9 cellular contexts compared by ENCODE assay signal in the genomic region with DNA sequence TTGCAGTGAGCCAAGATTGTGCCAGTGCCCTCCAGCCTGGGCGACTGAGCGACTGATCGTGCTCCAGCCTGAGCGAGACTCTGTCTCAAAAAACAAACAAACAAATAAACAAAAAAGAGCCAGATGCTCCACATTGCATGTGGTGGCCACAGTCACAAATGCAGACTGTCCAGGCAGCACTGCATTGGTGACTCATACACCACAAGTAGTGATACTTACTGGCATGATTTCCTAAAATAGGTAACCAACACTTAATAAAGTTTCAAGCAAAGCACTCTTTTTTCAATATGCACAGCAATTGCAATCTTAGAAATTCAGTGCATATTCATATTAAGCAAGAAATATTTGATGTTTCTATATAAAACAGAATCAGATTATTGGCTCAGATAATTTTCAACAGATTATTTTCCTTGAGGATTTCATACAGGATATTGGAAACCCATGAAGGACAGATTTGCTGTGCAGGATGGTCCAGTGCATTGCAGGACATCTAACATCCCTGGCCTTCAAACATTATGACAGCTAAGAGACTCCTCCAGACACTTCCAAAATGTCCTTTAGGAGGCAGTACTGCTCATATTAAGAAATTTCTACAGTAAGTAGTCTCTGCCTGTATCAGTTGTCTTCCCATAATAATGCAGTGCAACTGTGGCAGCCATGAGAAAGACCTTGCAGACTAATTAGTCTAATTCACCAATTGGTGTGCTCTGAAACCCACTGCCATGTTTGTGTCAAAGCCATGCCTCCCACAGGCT. TPM values are rescaled to one million over a fixed set of nuclear protein-coding genes. Genes with fewer than 3 reads are reported as not detected.
DNase-seq lines count a peak whose midpoint lies in the region; ATAC-seq and TF ChIP-seq lines count a peak whose summit lies in the region.
"Had no signal": no experiment of that assay in that cellular context is flagged by ENCODE, and none has a peak within 500 bp of the region (broad histone marks: within the 10 kb centered on the region; RNA-seq: fewer than 3 reads in every experiment).

No MANE protein-coding gene starts in this region.

- H3K27me3 ChIP-seq in smooth muscle cell (ENCODE audit: low read depth), result no peaks in the 10 kb centered on the region

- no peak overlapping the region for H3K27ac Mint-ChIP-seq in activated CD8-positive, alpha-beta memory T cell treated with anti-CD3 and anti-CD28 coated beads, Interleukin-2, amount 10 ng/mL, durations not matched to agents 7 days and 5 days

- H3K27ac ChIP-seq in smooth muscle cell (ENCODE audit: low read depth), result no peak overlapping the region

- H3F3A ChIP-seq in smooth muscle cell (ENCODE audit: low read depth), result no peaks in the 10 kb centered on the region

- 41% methylated on average over 4 of the region's 4 CpGs for WGBS in smooth muscle cell (ENCODE audit: low lambda C conversion rate)

- H3K9me3 Mint-ChIP-seq in activated CD8-positive, alpha-beta memory T cell treated with anti-CD3 and anti-CD28 coated beads, Interleukin-2, amount 10 ng/mL, durations not matched to agents 7 days and 5 days (ENCODE audit: low read depth), result no peaks in the 10 kb centered on the region

- no peak overlapping the region for H3K4me3 Mint-ChIP-seq in activated CD8-positive, alpha-beta memory T cell treated with anti-CD3 and anti-CD28 coated beads, Interleukin-2, amount 10 ng/mL, durations not matched to agents 7 days and 5 days

- H3K27me3 Mint-ChIP-seq in activated CD8-positive, alpha-beta memory T cell treated with anti-CD3 and anti-CD28 coated beads, Interleukin-2, amount 10 ng/mL, durations not matched to agents 7 days and 5 days, result peaks cover 5% of the 10 kb centered on the region

- peaks cover 5% of the 10 kb centered on the region for H3K36me3 Mint-ChIP-seq in activated CD8-positive, alpha-beta memory T cell treated with anti-CD3 and anti-CD28 coated beads, Interleukin-2, amount 10 ng/mL, durations not matched to agents 7 days and 5 days

- H3K4me1 Mint-ChIP-seq in activated CD8-positive, alpha-beta memory T cell treated with anti-CD3 and anti-CD28 coated beads, Interleukin-2, amount 10 ng/mL, durations not matched to agents 7 days and 5 days, result peaks cover 53% of the 10 kb centered on the region

- H3K9ac ChIP-seq in smooth muscle cell (ENCODE audit: low read depth), result no peak overlapping the region

- no peaks in the 10 kb centered on the region for H3K9me3 ChIP-seq in smooth muscle cell (replicated peaks; ENCODE audit: low read depth)

- H3K36me3 ChIP-seq in smooth muscle cell (ENCODE audit: low read depth), result no peaks in the 10 kb centered on the region

- CTCF ChIA-PET in activated CD8-positive, alpha-beta memory T cell treated with anti-CD3 and anti-CD28 coated beads, Interleukin-2, amount 10 ng/mL, durations not matched to agents 7 days and 5 days (lab: Charles Lee), result interaction anchor here (0.7 to 3.5 kb wide), 14 partner anchors 10 to 80 kb away, joined by 3 to 24 read pairs (median 4); no protein-coding TSS in a partner anchor

- peak overlapping the region; percentile 8 for H3K4me2 ChIP-seq in smooth muscle cell

- no peak for DNase-seq in activated CD8-positive, alpha-beta memory T cell treated with anti-CD3 and anti-CD28 coated beads, Interleukin-2, amount 10 ng/mL, durations not matched to agents 7 days and 5 days
- DNase-seq in activated CD8-positive, alpha-beta memory T cell treated with anti-CD3 and anti-CD28 coated beads, Interleukin-2, amount 50 U/mL, for 4 hours, result no peak
- DNase-seq in M059J (ENCODE audit: low read depth) (peak; percentile 72), cardiac fibroblast (ENCODE audit: low read depth in 2 of 2) (peak; percentile 27 to 33), smooth muscle cell (lab: John Stamatoyannopoulos, UW; ENCODE audit: unreplicated experiment) (no peak), NCI-H510A (lab: John Stamatoyannopoulos, UW) (no peak), activated T-cell treated with anti-CD3 and anti-CD28 coated beads for 4 hours (no peak)
- DNase-seq: NCI-H2081 treated with DMSO at 0.1 percent for 48 hours had no signal

- H3K4me3 ChIP-seq in cardiac fibroblast (replicated peaks in 1 of 2; ENCODE audit: low read depth in 2 of 2, low read length in 2 of 2) (no peak overlapping the region), smooth muscle cell (no peak overlapping the region)

- no peaks in the 10 kb centered on the region for H3K4me1 ChIP-seq in smooth muscle cell (ENCODE audit: low read depth)

- H2AFZ ChIP-seq in smooth muscle cell (ENCODE audit: low read depth), result no peak overlapping the region

- no peaks in the 10 kb centered on the region for H4K20me1 ChIP-seq in smooth muscle cell (ENCODE audit: low read depth)

- no peaks in the 10 kb centered on the region for H3K79me2 ChIP-seq in smooth muscle cell (ENCODE audit: low read depth)

- peak; percentile 59 for ATAC-seq in activated CD8-positive, alpha-beta memory T cell treated with anti-CD3 and anti-CD28 coated beads, Interleukin-2, amount 10 ng/mL, durations not matched to agents 7 days and 5 days
- ATAC-seq in HG03039 (IDR thresholded peaks at IDR 0.05; ENCODE audit: unreplicated experiment), result no peak

- peak; percentile 28 for TF ChIP-seq CTCF in cardiac fibroblast (IDR thresholded peaks at IDR 0.05; ENCODE audit: low read depth, low read length)
- TF ChIP-seq CTCF in smooth muscle cell (IDR thresholded peaks at IDR 0.05; ENCODE audit: borderline replicate concordance, insufficient read depth, poor library complexity, severe bottlenecking), result no peak

RNA-seq across cellular contexts. Expression of gene SLC1A4, which starts 10.5 kb away (rescaled TPM):
- 100 to 1,000 TPM in 1 of 2 experiments, 10 to 100 TPM in 1; 61.7 to 113 TPM for total RNA-seq in activated CD8-positive, alpha-beta memory T cell treated with anti-CD3 and anti-CD28 coated beads, Interleukin-2, amount 10 ng/mL, durations not matched to agents 7 days and 5 days
- 11.8 and 15.4 TPM in 2 replicates for total RNA-seq in M059J (2014; rRNA removed; shearing (Covaris generic))
- 11.9 and 14.2 TPM in 2 replicates for total RNA-seq in smooth muscle cell
- 13.8 and 16.9 TPM in 2 replicates for polyA plus RNA-seq in smooth muscle cell

Comparison
In these comparisons a context has a peak if more than half of its experiments do, and no peak if none do; other contexts are left out.
1. DNase-seq: peak in M059J (single experiment) and cardiac fibroblast (2 of 2); none in activated CD8-positive, alpha-beta memory T cell treated with anti-CD3 and anti-CD28 coated beads, Interleukin-2, amount 10 ng/mL, durations not matched to agents 7 days and 5 days (single experiment), activated CD8-positive, alpha-beta memory T cell treated with anti-CD3 and anti-CD28 coated beads, Interleukin-2, amount 50 U/mL, for 4 hours (single experiment), smooth muscle cell (single experiment), NCI-H510A (single experiment) and activated T-cell treated with anti-CD3 and anti-CD28 coated beads for 4 hours (single experiment).